28 cellular contexts compared by ENCODE assay signal in genomic region chrX:11205796-11206195, GRCh38.
"Had no signal": no experiment of that assay in that cellular context is flagged by ENCODE, and none has a peak within 500 bp of the region (broad histone marks: within the 10 kb centered on the region; RNA-seq: fewer than 3 reads in every experiment).

No MANE protein-coding gene starts in this region.

- ATAC-seq: natural killer cell; psoas muscle; right cardiac atrium; sciatic nerve; stimulated activated memory B cell treated with anti-CD40 and anti-IgM and Interleukin-4, amounts not matched to agents 10 μg/mL and 1 μg/mL and 100 μg/mL, for 72 hours; stimulated activated naive CD8-positive, alpha-beta T cell treated with anti-CD3 and anti-CD28 coated beads, Interleukin-15, amount 100 ng/mL, for 72 hours; stimulated activated naive CD8-positive, alpha-beta T cell treated with anti-CD3 and anti-CD28 coated beads, Interleukin-15, Interleukin-2, amounts not matched to agents 100 U/mL and 50 U/mL, for 24 hours; upper lobe of right lung had no signal

- H3K27ac ChIP-seq: neural progenitor cell, ovary, parathyroid adenoma, psoas muscle, skin epidermis, spleen, suprapubic skin, testis, tibial artery, transverse colon, upper lobe of right lung, uterus had no signal

- H3K36me3 ChIP-seq: neural progenitor cell, ovary, spleen, suprapubic skin, tibial artery, transverse colon, upper lobe of right lung, uterus had no signal

- H3K9me3 ChIP-seq: ovary, psoas muscle, spleen, suprapubic skin, testis, tibial artery, transverse colon, upper lobe of right lung, uterus had no signal

- H3K4me3 ChIP-seq: neural progenitor cell, ovary, psoas muscle, skin epidermis, smooth muscle cell, spleen, suprapubic skin, testis, tibial artery, transverse colon, upper lobe of right lung, uterus had no signal

- H3K79me2 ChIP-seq: parathyroid adenoma had no signal

- H3K4me2 ChIP-seq: neural progenitor cell, smooth muscle cell had no signal

- DNase-seq: natural killer cell; occipital lobe; ovary; posterior cingulate gyrus; psoas muscle; right cardiac atrium; spleen; stimulated activated CD4-positive, alpha-beta T cell treated with anti-CD3 and anti-CD28 coated beads, Interleukin-12 subunit alpha, Interleukin-12 subunit beta, amount 100 ng/mL, for 4 hours; stimulated activated CD4-positive, alpha-beta T cell treated with anti-CD3 and anti-CD28 coated beads, Interleukin-1b, Interleukin-23, amount 100 ng/mL, for 48 hours; stimulated activated CD4-positive, alpha-beta T cell treated with anti-CD3 and anti-CD28 coated beads, Interleukin-4, amount 100 ng/mL, for 1 hour; stimulated activated CD4-positive, alpha-beta T cell treated with anti-CD3 and anti-CD28 coated beads, Interleukin-4, amount 100 ng/mL, for 4 hours; stimulated activated CD8-positive, alpha-beta memory T cell treated with anti-CD3 and anti-CD28 coated beads, Interleukin-4, amount 100 ng/mL, for 48 hours; stimulated activated naive CD4-positive, alpha-beta T cell; stimulated activated naive CD8-positive, alpha-beta T cell treated with anti-CD3 and anti-CD28 coated beads, Interleukin-15, amount 100 ng/mL, for 72 hours; stimulated activated naive CD8-positive, alpha-beta T cell treated with anti-CD3 and anti-CD28 coated beads, Interleukin-15, Interleukin-2, amounts not matched to agents 100 U/mL and 50 U/mL, for 24 hours; substantia nigra; testis; tibial artery; transverse colon; upper lobe of right lung; uterus had no signal

- H2AFZ ChIP-seq: neural progenitor cell, parathyroid adenoma had no signal

- H3K27me3 ChIP-seq: neural progenitor cell, ovary, spleen, suprapubic skin, testis, tibial artery, transverse colon, upper lobe of right lung, uterus had no signal

- H3K9ac ChIP-seq: neural progenitor cell, parathyroid adenoma had no signal

- H3K4me1 ChIP-seq: neural progenitor cell, parathyroid adenoma, psoas muscle, spleen, suprapubic skin, testis, tibial artery, transverse colon, upper lobe of right lung, uterus had no signal
